1 cellular context compared by ENCODE assay signal in the genomic region with DNA sequence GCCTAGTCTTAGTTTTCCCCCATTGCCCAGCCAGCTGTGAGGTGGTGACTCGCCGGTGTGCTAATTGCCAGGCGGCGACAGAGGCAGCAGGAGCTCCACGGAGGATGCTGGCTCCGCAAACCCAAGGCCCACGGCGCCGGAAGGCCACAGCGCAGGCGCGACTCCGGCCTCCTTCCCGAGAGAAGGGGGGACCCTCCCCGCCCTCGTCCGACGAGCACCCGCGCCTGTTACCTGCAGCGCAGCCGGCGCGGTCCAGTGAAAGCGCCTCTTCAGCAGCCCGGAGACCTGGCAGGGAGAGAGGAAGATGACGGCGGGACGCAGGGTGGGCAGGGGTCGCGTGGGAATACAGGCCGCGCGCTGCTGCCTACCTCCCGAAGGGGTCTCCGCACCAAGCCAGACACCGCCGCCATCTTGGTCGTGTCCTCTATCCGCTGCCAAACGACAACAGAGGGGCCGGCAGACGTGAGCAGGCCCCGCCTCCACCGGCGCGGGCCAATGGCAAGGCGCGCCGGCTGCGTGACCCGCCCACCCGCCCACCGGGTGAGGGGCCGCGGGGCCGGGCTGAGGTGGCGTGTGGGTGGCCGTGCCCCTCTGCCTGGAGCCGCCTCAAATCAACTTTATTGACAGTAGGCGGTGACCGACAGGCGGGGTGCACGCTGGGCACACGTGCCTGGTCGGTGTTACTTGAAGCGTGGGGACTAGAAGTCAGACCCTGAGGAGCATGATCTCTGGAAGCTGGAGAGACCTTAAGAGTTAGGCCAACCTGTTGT.
A peak's percentile ranks its signal among the peaks of the same experiment; 100 is the strongest.
TF ChIP-seq lines count a peak whose summit lies in the region.

A gene (minus strand): TSS at position 433 of the 770 bp plus-strand sequence. CDS start 23 bp downstream, at position 410.

TF ChIP-seq in HepG2, 621 proteins besides CTCF, POLR2A, EP300 and RAD21 (continued from another document and continues in another):
- TF ChIP-seq, protein P1, sequence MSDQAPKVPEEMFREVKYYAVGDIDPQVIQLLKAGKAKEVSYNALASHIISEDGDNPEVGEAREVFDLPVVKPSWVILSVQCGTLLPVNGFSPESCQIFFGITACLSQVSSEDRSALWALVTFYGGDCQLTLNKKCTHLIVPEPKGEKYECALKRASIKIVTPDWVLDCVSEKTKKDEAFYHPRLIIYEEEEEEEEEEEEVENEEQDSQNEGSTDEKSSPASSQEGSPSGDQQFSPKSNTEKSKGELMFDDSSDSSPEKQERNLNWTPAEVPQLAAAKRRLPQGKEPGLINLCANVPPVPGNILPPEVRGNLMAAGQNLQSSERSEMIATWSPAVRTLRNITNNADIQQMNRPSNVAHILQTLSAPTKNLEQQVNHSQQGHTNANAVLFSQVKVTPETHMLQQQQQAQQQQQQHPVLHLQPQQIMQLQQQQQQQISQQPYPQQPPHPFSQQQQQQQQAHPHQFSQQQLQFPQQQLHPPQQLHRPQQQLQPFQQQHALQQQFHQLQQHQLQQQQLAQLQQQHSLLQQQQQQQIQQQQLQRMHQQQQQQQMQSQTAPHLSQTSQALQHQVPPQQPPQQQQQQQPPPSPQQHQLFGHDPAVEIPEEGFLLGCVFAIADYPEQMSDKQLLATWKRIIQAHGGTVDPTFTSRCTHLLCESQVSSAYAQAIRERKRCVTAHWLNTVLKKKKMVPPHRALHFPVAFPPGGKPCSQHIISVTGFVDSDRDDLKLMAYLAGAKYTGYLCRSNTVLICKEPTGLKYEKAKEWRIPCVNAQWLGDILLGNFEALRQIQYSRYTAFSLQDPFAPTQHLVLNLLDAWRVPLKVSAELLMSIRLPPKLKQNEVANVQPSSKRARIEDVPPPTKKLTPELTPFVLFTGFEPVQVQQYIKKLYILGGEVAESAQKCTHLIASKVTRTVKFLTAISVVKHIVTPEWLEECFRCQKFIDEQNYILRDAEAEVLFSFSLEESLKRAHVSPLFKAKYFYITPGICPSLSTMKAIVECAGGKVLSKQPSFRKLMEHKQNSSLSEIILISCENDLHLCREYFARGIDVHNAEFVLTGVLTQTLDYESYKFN (CRISPR knock-in tag; conservative IDR thresholded peaks at IDR 0.05): peak; percentile 53
- TF ChIP-seq MIER2 (CRISPR knock-in tag; IDR thresholded peaks at IDR 0.05): no peak
- no peak for TF ChIP-seq MAFG (CRISPR knock-in tag; IDR thresholded peaks at IDR 0.05)
- peak; percentile 77 for TF ChIP-seq RXRA (CRISPR knock-in tag; IDR thresholded peaks at IDR 0.05)
- TF ChIP-seq XBP1 (CRISPR knock-in tag; IDR thresholded peaks at IDR 0.05): no peak
- TF ChIP-seq ZNF773 (CRISPR knock-in tag; IDR thresholded peaks at IDR 0.05; ENCODE audit: borderline replicate concordance): peak; percentile 21; the same call in 1 of the 2 replicates
- no peak; the same call in 1 of the 2 replicates for TF ChIP-seq HMG20B (CRISPR knock-in tag; conservative IDR thresholded peaks at IDR 0.05)
- TF ChIP-seq, protein P2, sequence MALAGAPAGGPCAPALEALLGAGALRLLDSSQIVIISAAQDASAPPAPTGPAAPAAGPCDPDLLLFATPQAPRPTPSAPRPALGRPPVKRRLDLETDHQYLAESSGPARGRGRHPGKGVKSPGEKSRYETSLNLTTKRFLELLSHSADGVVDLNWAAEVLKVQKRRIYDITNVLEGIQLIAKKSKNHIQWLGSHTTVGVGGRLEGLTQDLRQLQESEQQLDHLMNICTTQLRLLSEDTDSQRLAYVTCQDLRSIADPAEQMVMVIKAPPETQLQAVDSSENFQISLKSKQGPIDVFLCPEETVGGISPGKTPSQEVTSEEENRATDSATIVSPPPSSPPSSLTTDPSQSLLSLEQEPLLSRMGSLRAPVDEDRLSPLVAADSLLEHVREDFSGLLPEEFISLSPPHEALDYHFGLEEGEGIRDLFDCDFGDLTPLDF (CRISPR knock-in tag; IDR thresholded peaks at IDR 0.05): peak; percentile 48; the same call in 1 of the 2 replicates
- TF ChIP-seq MXI1 (IDR thresholded peaks at IDR 0.05; ENCODE audit: borderline replicate concordance, low read depth, low read length): peak; percentile 65; the same call in 1 of the 3 replicates
- TF ChIP-seq, protein P3, sequence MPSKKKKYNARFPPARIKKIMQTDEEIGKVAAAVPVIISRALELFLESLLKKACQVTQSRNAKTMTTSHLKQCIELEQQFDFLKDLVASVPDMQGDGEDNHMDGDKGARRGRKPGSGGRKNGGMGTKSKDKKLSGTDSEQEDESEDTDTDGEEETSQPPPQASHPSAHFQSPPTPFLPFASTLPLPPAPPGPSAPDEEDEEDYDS (CRISPR knock-in tag; IDR thresholded peaks at IDR 0.05): no peak; the same call in 1 of the 2 replicates
- 0 out of 2 replicates have a peak, but pooled peaks have one; percentile 1 for TF ChIP-seq ZBTB21 (CRISPR knock-in tag; IDR thresholded peaks at IDR 0.05)
- TF ChIP-seq ZFY (CRISPR knock-in tag; IDR thresholded peaks at IDR 0.05): peak; percentile 91
- peak; percentile 95 for TF ChIP-seq ZNF879 (CRISPR knock-in tag; IDR thresholded peaks at IDR 0.05)
- no peak for TF ChIP-seq PRMT3 (CRISPR knock-in tag; IDR thresholded peaks at IDR 0.05; ENCODE audit: borderline replicate concordance, low read depth)
- TF ChIP-seq ZNF441 (CRISPR knock-in tag; IDR thresholded peaks at IDR 0.05; ENCODE audit: borderline replicate concordance): peak; percentile 68
- TF ChIP-seq, protein P4, sequence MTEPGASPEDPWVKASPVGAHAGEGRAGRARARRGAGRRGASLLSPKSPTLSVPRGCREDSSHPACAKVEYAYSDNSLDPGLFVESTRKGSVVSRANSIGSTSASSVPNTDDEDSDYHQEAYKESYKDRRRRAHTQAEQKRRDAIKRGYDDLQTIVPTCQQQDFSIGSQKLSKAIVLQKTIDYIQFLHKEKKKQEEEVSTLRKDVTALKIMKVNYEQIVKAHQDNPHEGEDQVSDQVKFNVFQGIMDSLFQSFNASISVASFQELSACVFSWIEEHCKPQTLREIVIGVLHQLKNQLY (CRISPR knock-in tag; IDR thresholded peaks at IDR 0.05): peak; percentile 100
- TF ChIP-seq HOXA7 (CRISPR knock-in tag; IDR thresholded peaks at IDR 0.05): no peak
- TF ChIP-seq ZSCAN12 (CRISPR knock-in tag; IDR thresholded peaks at IDR 0.05): peak; percentile 97; the same call in 1 of the 2 replicates
- TF ChIP-seq ZIK1 (CRISPR knock-in tag; IDR thresholded peaks at IDR 0.05; ENCODE audit: borderline replicate concordance, low read depth): peak; percentile 81
- TF ChIP-seq ZNF619 (CRISPR knock-in tag; IDR thresholded peaks at IDR 0.05): 0 out of 2 replicates have a peak, but pooled peaks have one; percentile 40
- no peak for TF ChIP-seq SIX1 (CRISPR knock-in tag; IDR thresholded peaks at IDR 0.05; ENCODE audit: borderline replicate concordance)
- TF ChIP-seq, protein P5, sequence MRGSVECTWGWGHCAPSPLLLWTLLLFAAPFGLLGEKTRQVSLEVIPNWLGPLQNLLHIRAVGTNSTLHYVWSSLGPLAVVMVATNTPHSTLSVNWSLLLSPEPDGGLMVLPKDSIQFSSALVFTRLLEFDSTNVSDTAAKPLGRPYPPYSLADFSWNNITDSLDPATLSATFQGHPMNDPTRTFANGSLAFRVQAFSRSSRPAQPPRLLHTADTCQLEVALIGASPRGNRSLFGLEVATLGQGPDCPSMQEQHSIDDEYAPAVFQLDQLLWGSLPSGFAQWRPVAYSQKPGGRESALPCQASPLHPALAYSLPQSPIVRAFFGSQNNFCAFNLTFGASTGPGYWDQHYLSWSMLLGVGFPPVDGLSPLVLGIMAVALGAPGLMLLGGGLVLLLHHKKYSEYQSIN (CRISPR knock-in tag; IDR thresholded peaks at IDR 0.05; ENCODE audit: borderline replicate concordance): no peak; the same call in 1 of the 2 replicates
- peak; percentile 47 for TF ChIP-seq PHF5A (CRISPR knock-in tag; IDR thresholded peaks at IDR 0.05; ENCODE audit: low read depth, unreplicated experiment)
- TF ChIP-seq HNF4A (CRISPR knock-in tag; IDR thresholded peaks at IDR 0.05): no peak; the same call in 1 of the 2 replicates
- TF ChIP-seq SAP130 (CRISPR knock-in tag; IDR thresholded peaks at IDR 0.05; ENCODE audit: low read depth): peak; percentile 92
- TF ChIP-seq ZNF883 (CRISPR knock-in tag; IDR thresholded peaks at IDR 0.05; ENCODE audit: not compliant biosample characterization): peak; percentile 87
- no peak for TF ChIP-seq RORA (CRISPR knock-in tag; IDR thresholded peaks at IDR 0.05)
- TF ChIP-seq ZNF383 (CRISPR knock-in tag; IDR thresholded peaks at IDR 0.05; ENCODE audit: borderline replicate concordance): no peak
- TF ChIP-seq, protein P6, sequence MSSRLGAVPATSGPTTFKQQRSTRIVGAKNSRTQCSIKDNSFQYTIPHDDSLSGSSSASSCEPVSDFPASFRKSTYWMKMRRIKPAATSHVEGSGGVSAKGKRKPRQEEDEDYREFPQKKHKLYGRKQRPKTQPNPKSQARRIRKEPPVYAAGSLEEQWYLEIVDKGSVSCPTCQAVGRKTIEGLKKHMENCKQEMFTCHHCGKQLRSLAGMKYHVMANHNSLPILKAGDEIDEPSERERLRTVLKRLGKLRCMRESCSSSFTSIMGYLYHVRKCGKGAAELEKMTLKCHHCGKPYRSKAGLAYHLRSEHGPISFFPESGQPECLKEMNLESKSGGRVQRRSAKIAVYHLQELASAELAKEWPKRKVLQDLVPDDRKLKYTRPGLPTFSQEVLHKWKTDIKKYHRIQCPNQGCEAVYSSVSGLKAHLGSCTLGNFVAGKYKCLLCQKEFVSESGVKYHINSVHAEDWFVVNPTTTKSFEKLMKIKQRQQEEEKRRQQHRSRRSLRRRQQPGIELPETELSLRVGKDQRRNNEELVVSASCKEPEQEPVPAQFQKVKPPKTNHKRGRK (CRISPR knock-in tag; IDR thresholded peaks at IDR 0.05): peak; percentile 56; the same call in 1 of the 2 replicates
- TF ChIP-seq, protein P7, sequence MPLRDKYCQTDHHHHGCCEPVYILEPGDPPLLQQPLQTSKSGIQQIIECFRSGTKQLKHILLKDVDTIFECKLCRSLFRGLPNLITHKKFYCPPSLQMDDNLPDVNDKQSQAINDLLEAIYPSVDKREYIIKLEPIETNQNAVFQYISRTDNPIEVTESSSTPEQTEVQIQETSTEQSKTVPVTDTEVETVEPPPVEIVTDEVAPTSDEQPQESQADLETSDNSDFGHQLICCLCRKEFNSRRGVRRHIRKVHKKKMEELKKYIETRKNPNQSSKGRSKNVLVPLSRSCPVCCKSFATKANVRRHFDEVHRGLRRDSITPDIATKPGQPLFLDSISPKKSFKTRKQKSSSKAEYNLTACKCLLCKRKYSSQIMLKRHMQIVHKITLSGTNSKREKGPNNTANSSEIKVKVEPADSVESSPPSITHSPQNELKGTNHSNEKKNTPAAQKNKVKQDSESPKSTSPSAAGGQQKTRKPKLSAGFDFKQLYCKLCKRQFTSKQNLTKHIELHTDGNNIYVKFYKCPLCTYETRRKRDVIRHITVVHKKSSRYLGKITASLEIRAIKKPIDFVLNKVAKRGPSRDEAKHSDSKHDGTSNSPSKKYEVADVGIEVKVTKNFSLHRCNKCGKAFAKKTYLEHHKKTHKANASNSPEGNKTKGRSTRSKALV (CRISPR knock-in tag; IDR thresholded peaks at IDR 0.05): peak; percentile 63; the same call in 1 of the 2 replicates
- TF ChIP-seq, protein P8, sequence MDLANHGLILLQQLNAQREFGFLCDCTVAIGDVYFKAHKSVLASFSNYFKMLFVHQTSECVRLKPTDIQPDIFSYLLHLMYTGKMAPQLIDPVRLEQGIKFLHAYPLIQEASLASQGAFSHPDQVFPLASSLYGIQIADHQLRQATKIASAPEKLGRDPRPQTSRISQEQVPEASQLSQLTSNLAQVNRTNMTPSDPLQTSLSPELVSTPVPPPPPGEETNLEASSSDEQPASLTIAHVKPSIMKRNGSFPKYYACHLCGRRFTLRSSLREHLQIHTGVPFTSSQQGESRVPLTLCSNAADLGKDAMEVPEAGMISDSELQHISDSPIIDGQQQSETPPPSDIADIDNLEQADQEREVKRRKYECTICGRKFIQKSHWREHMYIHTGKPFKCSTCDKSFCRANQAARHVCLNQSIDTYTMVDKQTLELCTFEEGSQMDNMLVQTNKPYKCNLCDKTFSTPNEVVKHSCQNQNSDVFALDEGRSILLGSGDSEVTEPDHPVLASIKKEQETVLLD (CRISPR knock-in tag; IDR thresholded peaks at IDR 0.05; ENCODE audit: low read depth): no peak
- 0 out of 2 replicates have a peak, but pooled peaks have one; percentile 62 for TF ChIP-seq SP140L (CRISPR knock-in tag; IDR thresholded peaks at IDR 0.05; ENCODE audit: borderline replicate concordance)
- peak; percentile 95; the same call in 1 of the 2 replicates for TF ChIP-seq ZNF232 (CRISPR knock-in tag; IDR thresholded peaks at IDR 0.05; ENCODE audit: borderline replicate concordance)
- TF ChIP-seq, protein P9, sequence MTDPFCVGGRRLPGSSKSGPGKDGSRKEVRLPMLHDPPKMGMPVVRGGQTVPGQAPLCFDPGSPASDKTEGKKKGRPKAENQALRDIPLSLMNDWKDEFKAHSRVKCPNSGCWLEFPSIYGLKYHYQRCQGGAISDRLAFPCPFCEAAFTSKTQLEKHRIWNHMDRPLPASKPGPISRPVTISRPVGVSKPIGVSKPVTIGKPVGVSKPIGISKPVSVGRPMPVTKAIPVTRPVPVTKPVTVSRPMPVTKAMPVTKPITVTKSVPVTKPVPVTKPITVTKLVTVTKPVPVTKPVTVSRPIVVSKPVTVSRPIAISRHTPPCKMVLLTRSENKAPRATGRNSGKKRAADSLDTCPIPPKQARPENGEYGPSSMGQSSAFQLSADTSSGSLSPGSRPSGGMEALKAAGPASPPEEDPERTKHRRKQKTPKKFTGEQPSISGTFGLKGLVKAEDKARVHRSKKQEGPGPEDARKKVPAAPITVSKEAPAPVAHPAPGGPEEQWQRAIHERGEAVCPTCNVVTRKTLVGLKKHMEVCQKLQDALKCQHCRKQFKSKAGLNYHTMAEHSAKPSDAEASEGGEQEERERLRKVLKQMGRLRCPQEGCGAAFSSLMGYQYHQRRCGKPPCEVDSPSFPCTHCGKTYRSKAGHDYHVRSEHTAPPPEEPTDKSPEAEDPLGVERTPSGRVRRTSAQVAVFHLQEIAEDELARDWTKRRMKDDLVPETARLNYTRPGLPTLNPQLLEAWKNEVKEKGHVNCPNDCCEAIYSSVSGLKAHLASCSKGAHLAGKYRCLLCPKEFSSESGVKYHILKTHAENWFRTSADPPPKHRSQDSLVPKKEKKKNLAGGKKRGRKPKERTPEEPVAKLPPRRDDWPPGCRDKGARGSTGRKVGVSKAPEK (CRISPR knock-in tag; IDR thresholded peaks at IDR 0.05; ENCODE audit: borderline replicate concordance): no peak
- TF ChIP-seq ATRX (CRISPR knock-in tag; IDR thresholded peaks at IDR 0.05; ENCODE audit: borderline replicate concordance): no peak
- TF ChIP-seq ZNF230 (CRISPR knock-in tag; IDR thresholded peaks at IDR 0.05): 0 out of 2 replicates have a peak, but pooled peaks have one; percentile 73
- no peak for TF ChIP-seq NAIF1 (CRISPR knock-in tag; IDR thresholded peaks at IDR 0.05; ENCODE audit: borderline replicate concordance)
- TF ChIP-seq, protein P10, sequence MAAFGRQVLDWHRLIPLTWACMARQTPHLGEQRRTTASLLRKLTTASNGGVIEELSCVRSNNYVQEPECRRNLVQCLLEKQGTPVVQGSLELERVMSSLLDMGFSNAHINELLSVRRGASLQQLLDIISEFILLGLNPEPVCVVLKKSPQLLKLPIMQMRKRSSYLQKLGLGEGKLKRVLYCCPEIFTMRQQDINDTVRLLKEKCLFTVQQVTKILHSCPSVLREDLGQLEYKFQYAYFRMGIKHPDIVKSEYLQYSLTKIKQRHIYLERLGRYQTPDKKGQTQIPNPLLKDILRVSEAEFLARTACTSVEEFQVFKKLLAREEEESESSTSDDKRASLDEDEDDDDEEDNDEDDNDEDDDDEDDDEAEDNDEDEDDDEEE (CRISPR knock-in tag; IDR thresholded peaks at IDR 0.05): peak; percentile 99
- TF ChIP-seq RFXAP (CRISPR knock-in tag; IDR thresholded peaks at IDR 0.05; ENCODE audit: borderline replicate concordance): peak; percentile 85; the same call in 1 of the 2 replicates
- peak; percentile 91 for TF ChIP-seq ZNF761 (CRISPR knock-in tag; conservative IDR thresholded peaks at IDR 0.05)
- TF ChIP-seq KLF11 (CRISPR knock-in tag; IDR thresholded peaks at IDR 0.05): peak; percentile 79; the same call in 1 of the 2 replicates
- peak; percentile 45; the same call in 1 of the 2 replicates for TF ChIP-seq ZNF335 (CRISPR knock-in tag; IDR thresholded peaks at IDR 0.05)
- no peak for TF ChIP-seq ZBTB8A (CRISPR knock-in tag; IDR thresholded peaks at IDR 0.05; ENCODE audit: borderline replicate concordance, low read depth)
- peak; percentile 96 for TF ChIP-seq TAF1 (CRISPR knock-in tag; IDR thresholded peaks at IDR 0.05)
